Comparison of ENCODE assay signal across 1 cellular context in the genomic region with DNA sequence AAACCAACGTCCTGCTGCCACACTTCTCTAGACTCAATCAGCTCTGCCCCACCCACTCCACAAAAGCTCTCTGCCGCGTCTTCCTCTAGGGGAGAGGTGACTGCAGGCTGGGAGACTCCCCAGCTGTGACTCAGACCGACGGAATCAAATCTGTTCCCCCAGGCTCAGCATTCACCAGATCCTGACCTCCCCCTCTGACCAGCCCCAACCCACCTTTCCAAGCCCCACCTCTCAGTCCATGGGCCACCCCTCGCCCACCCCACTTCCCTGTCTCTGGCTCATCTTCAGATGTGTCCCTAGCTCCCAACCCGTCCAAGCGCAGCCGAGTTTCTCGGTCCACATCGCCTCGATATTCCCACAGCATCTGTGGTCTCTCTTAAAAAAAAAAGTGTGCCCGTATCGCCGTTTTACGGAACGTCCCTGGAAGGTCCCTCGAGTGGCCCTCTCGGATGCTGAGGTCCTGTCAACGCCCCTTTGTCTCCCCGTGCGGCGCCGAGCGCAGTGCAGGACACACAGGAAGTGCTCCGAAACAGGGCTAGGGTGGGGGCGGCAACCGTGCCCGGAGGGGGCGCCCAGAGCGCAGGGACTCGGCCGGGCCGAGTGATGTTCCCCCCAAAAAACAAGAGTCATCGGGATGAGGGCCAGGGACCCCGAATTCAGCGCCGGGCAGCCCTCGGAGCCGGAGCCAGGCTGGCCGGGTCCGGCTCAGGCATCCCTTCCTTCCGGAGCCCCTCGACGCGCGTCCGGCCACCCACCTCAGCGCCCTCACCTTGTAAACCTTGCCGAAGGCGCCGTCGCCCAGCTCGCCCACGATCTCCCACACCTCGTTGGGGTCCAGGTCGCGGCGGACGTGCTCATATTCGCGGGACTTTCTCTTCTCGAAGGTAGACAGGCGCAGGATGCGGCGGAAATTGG.
A peak's percentile ranks its signal among the peaks of the same experiment; 100 is the strongest.
TF ChIP-seq lines count a peak whose summit lies in the region.

No MANE protein-coding gene starts in this region.

TF ChIP-seq in H1, 55 proteins besides CTCF, POLR2A, EP300 and RAD21 (continued from another document):
- TF ChIP-seq, protein P1, sequence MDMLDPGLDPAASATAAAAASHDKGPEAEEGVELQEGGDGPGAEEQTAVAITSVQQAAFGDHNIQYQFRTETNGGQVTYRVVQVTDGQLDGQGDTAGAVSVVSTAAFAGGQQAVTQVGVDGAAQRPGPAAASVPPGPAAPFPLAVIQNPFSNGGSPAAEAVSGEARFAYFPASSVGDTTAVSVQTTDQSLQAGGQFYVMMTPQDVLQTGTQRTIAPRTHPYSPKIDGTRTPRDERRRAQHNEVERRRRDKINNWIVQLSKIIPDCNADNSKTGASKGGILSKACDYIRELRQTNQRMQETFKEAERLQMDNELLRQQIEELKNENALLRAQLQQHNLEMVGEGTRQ (IDR thresholded peaks at IDR 0.05; ENCODE audit: low read length): no peak
- no peak for TF ChIP-seq CHD2 (IDR thresholded peaks at IDR 0.05; ENCODE audit: low read length)
- TF ChIP-seq, protein P2, sequence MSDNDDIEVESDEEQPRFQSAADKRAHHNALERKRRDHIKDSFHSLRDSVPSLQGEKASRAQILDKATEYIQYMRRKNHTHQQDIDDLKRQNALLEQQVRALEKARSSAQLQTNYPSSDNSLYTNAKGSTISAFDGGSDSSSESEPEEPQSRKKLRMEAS (IDR thresholded peaks at IDR 0.05): 0 out of 2 replicates have a peak, but pooled peaks have one; percentile 11
- TF ChIP-seq HDAC6 (IDR thresholded peaks at IDR 0.05; ENCODE audit: low read depth, low read length): no peak
- TF ChIP-seq CBX5 (IDR thresholded peaks at IDR 0.05; ENCODE audit: low read depth, low read length): no peak
- no peak for TF ChIP-seq TCF12 (IDR thresholded peaks at IDR 0.05; ENCODE audit: low read depth, low read length)
- no peak for TF ChIP-seq CBX8 (IDR thresholded peaks at IDR 0.05; ENCODE audit: borderline replicate concordance, low read depth, low read length)
- TF ChIP-seq HDAC2 (IDR thresholded peaks at IDR 0.05; ENCODE audit: borderline replicate concordance in 1 of 2, low read depth in 2 of 2, low read length in 2 of 2): no peak; a peak in 1 of 4 replicates
- TF ChIP-seq CEBPB (IDR thresholded peaks at IDR 0.05; ENCODE audit: low read depth, low read length): no peak
- no peak for TF ChIP-seq SP4 (IDR thresholded peaks at IDR 0.05; ENCODE audit: low read length)
- TF ChIP-seq TBP (IDR thresholded peaks at IDR 0.05; ENCODE audit: low read depth, low read length): no peak
- no peak for TF ChIP-seq FOSL1 (IDR thresholded peaks at IDR 0.05; ENCODE audit: insufficient read depth, low read depth, low read length)
- peak; percentile 5; the same call in 1 of the 2 replicates for TF ChIP-seq GABPA (IDR thresholded peaks at IDR 0.05; ENCODE audit: borderline replicate concordance, insufficient read depth, low read length)
- no peak; the same call in 1 of the 2 replicates for TF ChIP-seq BACH1 (IDR thresholded peaks at IDR 0.05; ENCODE audit: low read length)
- peak; percentile 68 for TF ChIP-seq ASH2L (IDR thresholded peaks at IDR 0.05; ENCODE audit: low read length)
- TF ChIP-seq, protein P3, sequence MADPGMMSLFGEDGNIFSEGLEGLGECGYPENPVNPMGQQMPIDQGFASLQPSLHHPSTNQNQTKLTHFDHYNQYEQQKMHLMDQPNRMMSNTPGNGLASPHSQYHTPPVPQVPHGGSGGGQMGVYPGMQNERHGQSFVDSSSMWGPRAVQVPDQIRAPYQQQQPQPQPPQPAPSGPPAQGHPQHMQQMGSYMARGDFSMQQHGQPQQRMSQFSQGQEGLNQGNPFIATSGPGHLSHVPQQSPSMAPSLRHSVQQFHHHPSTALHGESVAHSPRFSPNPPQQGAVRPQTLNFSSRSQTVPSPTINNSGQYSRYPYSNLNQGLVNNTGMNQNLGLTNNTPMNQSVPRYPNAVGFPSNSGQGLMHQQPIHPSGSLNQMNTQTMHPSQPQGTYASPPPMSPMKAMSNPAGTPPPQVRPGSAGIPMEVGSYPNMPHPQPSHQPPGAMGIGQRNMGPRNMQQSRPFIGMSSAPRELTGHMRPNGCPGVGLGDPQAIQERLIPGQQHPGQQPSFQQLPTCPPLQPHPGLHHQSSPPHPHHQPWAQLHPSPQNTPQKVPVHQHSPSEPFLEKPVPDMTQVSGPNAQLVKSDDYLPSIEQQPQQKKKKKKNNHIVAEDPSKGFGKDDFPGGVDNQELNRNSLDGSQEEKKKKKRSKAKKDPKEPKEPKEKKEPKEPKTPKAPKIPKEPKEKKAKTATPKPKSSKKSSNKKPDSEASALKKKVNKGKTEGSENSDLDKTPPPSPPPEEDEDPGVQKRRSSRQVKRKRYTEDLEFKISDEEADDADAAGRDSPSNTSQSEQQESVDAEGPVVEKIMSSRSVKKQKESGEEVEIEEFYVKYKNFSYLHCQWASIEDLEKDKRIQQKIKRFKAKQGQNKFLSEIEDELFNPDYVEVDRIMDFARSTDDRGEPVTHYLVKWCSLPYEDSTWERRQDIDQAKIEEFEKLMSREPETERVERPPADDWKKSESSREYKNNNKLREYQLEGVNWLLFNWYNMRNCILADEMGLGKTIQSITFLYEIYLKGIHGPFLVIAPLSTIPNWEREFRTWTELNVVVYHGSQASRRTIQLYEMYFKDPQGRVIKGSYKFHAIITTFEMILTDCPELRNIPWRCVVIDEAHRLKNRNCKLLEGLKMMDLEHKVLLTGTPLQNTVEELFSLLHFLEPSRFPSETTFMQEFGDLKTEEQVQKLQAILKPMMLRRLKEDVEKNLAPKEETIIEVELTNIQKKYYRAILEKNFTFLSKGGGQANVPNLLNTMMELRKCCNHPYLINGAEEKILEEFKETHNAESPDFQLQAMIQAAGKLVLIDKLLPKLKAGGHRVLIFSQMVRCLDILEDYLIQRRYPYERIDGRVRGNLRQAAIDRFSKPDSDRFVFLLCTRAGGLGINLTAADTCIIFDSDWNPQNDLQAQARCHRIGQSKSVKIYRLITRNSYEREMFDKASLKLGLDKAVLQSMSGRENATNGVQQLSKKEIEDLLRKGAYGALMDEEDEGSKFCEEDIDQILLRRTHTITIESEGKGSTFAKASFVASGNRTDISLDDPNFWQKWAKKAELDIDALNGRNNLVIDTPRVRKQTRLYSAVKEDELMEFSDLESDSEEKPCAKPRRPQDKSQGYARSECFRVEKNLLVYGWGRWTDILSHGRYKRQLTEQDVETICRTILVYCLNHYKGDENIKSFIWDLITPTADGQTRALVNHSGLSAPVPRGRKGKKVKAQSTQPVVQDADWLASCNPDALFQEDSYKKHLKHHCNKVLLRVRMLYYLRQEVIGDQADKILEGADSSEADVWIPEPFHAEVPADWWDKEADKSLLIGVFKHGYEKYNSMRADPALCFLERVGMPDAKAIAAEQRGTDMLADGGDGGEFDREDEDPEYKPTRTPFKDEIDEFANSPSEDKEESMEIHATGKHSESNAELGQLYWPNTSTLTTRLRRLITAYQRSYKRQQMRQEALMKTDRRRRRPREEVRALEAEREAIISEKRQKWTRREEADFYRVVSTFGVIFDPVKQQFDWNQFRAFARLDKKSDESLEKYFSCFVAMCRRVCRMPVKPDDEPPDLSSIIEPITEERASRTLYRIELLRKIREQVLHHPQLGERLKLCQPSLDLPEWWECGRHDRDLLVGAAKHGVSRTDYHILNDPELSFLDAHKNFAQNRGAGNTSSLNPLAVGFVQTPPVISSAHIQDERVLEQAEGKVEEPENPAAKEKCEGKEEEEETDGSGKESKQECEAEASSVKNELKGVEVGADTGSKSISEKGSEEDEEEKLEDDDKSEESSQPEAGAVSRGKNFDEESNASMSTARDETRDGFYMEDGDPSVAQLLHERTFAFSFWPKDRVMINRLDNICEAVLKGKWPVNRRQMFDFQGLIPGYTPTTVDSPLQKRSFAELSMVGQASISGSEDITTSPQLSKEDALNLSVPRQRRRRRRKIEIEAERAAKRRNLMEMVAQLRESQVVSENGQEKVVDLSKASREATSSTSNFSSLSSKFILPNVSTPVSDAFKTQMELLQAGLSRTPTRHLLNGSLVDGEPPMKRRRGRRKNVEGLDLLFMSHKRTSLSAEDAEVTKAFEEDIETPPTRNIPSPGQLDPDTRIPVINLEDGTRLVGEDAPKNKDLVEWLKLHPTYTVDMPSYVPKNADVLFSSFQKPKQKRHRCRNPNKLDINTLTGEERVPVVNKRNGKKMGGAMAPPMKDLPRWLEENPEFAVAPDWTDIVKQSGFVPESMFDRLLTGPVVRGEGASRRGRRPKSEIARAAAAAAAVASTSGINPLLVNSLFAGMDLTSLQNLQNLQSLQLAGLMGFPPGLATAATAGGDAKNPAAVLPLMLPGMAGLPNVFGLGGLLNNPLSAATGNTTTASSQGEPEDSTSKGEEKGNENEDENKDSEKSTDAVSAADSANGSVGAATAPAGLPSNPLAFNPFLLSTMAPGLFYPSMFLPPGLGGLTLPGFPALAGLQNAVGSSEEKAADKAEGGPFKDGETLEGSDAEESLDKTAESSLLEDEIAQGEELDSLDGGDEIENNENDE (IDR thresholded peaks at IDR 0.05; ENCODE audit: insufficient replicate concordance, low read length): no peak
- no peak for TF ChIP-seq SUZ12 (IDR thresholded peaks at IDR 0.05; ENCODE audit: low read length)
- no peak for TF ChIP-seq ZNF274 (IDR thresholded peaks at IDR 0.05; ENCODE audit: borderline replicate concordance, extremely low read depth, low read length)
- no peak for TF ChIP-seq CHD1 (IDR thresholded peaks at IDR 0.05; ENCODE audit: low read depth, low read length)
- no peak for TF ChIP-seq SIRT6 (IDR thresholded peaks at IDR 0.05; ENCODE audit: low read length)
- TF ChIP-seq SAP30 (IDR thresholded peaks at IDR 0.05; ENCODE audit: insufficient read depth, insufficient replicate concordance, low read length): peak; percentile 19
- TF ChIP-seq EGR1 (IDR thresholded peaks at IDR 0.05; ENCODE audit: borderline replicate concordance, low read depth, low read length): no peak
- TF ChIP-seq RBBP5 (IDR thresholded peaks at IDR 0.05; ENCODE audit: borderline replicate concordance, low read depth, low read length): 0 out of 2 replicates have a peak, but pooled peaks have one; percentile 53
- TF ChIP-seq KDM5A (IDR thresholded peaks at IDR 0.05; ENCODE audit: low read length): no peak
- no peak for TF ChIP-seq BCL11A (IDR thresholded peaks at IDR 0.05; ENCODE audit: low read depth in 2 of 2, low read length in 2 of 2)
- TF ChIP-seq MAFK (IDR thresholded peaks at IDR 0.05; ENCODE audit: low read depth, low read length): no peak
- TF ChIP-seq, protein P4, sequence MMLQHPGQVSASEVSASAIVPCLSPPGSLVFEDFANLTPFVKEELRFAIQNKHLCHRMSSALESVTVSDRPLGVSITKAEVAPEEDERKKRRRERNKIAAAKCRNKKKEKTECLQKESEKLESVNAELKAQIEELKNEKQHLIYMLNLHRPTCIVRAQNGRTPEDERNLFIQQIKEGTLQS (IDR thresholded peaks at IDR 0.05; ENCODE audit: insufficient read depth, low read depth, low read length): no peak
- peak; percentile 82 for TF ChIP-seq KDM4A (IDR thresholded peaks at IDR 0.05; ENCODE audit: low read depth, low read length, severe bottlenecking)
- no peak for TF ChIP-seq POU5F1 (IDR thresholded peaks at IDR 0.05; ENCODE audit: low read depth, low read length)
- TF ChIP-seq SP2 (IDR thresholded peaks at IDR 0.05; ENCODE audit: low read length): no peak
- TF ChIP-seq YY1 (IDR thresholded peaks at IDR 0.05; ENCODE audit: low read depth, low read length): no peak
- TF ChIP-seq NRF1 (IDR thresholded peaks at IDR 0.05; ENCODE audit: low read depth, low read length): no peak
- TF ChIP-seq RXRA (IDR thresholded peaks at IDR 0.05; ENCODE audit: insufficient read depth, low read depth, low read length): no peak
- TF ChIP-seq RFX5 (IDR thresholded peaks at IDR 0.05; ENCODE audit: borderline replicate concordance, low read depth, low read length): no peak
- no peak for TF ChIP-seq SIX5 (IDR thresholded peaks at IDR 0.05; ENCODE audit: low read depth, low read length)
- TF ChIP-seq SIN3A (conservative IDR thresholded peaks at IDR 0.05 in 1 of 2, IDR thresholded peaks at IDR 0.05 in 1 of 2; ENCODE audit: low read depth in 1 of 2, low read length in 2 of 2): peak; percentile 20 to 68; a peak in 1 of 4 replicates
- TF ChIP-seq, protein P5, sequence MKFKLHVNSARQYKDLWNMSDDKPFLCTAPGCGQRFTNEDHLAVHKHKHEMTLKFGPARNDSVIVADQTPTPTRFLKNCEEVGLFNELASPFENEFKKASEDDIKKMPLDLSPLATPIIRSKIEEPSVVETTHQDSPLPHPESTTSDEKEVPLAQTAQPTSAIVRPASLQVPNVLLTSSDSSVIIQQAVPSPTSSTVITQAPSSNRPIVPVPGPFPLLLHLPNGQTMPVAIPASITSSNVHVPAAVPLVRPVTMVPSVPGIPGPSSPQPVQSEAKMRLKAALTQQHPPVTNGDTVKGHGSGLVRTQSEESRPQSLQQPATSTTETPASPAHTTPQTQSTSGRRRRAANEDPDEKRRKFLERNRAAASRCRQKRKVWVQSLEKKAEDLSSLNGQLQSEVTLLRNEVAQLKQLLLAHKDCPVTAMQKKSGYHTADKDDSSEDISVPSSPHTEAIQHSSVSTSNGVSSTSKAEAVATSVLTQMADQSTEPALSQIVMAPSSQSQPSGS (IDR thresholded peaks at IDR 0.05; ENCODE audit: low read length): no peak
- TF ChIP-seq BRCA1 (IDR thresholded peaks at IDR 0.05; ENCODE audit: low read depth, low read length): no peak
- no peak for TF ChIP-seq TEAD4 (IDR thresholded peaks at IDR 0.05; ENCODE audit: low read depth, low read length)
- TF ChIP-seq, protein P6, sequence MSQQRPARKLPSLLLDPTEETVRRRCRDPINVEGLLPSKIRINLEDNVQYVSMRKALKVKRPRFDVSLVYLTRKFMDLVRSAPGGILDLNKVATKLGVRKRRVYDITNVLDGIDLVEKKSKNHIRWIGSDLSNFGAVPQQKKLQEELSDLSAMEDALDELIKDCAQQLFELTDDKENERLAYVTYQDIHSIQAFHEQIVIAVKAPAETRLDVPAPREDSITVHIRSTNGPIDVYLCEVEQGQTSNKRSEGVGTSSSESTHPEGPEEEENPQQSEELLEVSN (IDR thresholded peaks at IDR 0.05): peak; percentile 50
- no peak for TF ChIP-seq RNF2 (IDR thresholded peaks at IDR 0.05; ENCODE audit: borderline replicate concordance, low read depth, low read length, missing control alignments, poor library complexity, severe bottlenecking)
- TF ChIP-seq PHF8 (conservative IDR thresholded peaks at IDR 0.05; ENCODE audit: low read depth, low read length): peak; percentile 48; the same call in 1 of the 2 replicates
- TF ChIP-seq POLR2AphosphoS5 (IDR thresholded peaks at IDR 0.05; ENCODE audit: low read depth, low read length): no peak
- no peak for TF ChIP-seq TAF1 (IDR thresholded peaks at IDR 0.05; ENCODE audit: low read depth, low read length)
- TF ChIP-seq EZH2 (IDR thresholded peaks at IDR 0.05; ENCODE audit: low read depth, low read length, severe bottlenecking): no peak
- TF ChIP-seq NANOG (IDR thresholded peaks at IDR 0.05; ENCODE audit: insufficient read depth, low read depth, low read length, poor library complexity, severe bottlenecking): no peak
- no peak for TF ChIP-seq CTBP2 (IDR thresholded peaks at IDR 0.05; ENCODE audit: borderline replicate concordance, insufficient read depth, insufficient read length, low read length)
- no peak for TF ChIP-seq JUN (IDR thresholded peaks at IDR 0.05; ENCODE audit: low read depth, low read length)
- TF ChIP-seq JUND (IDR thresholded peaks at IDR 0.05; ENCODE audit: low read length): no peak
- TF ChIP-seq GTF2F1 (IDR thresholded peaks at IDR 0.05; ENCODE audit: borderline replicate concordance, low read depth, low read length): no peak
- no peak for TF ChIP-seq SP1 (IDR thresholded peaks at IDR 0.05; ENCODE audit: low read depth, low read length)
